ENCODE assay signal across 16 cellular contexts in the genomic region with DNA sequence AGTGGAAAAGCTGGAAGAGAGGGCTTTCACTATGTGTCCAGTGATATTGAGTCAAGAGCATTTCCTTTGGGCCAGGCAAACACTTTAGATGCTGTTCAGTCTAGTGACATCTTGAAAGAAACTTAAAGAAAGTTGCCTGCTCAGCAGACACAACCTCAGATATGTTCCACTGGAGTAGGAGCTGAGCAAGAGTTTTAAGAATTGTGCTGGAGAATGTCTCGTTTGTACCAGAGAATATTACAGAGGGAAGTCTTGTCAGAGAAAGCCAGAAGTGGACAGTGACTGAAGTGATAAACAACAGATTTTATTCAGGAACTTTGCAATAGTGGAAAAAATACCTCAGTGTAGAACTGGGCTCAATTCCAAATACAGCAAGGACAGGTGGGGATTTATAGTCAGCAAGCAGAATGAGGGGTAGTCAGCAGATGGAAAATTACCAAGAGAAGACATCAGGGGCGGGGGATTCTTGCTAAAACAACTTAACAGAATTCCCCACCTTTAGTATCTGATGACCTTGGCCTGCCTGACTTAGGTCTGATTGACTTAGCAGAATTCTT. TPM values are rescaled to one million over a fixed set of nuclear protein-coding genes. Genes with fewer than 3 reads are reported as not detected.
DNase-seq lines count a peak whose midpoint lies in the region; ATAC-seq and TF ChIP-seq lines count a peak whose summit lies in the region.
"Had no signal": no experiment of that assay in that cellular context is flagged by ENCODE, and none has a peak within 500 bp of the region (broad histone marks: within the 10 kb centered on the region; RNA-seq: fewer than 3 reads in every experiment).

No MANE protein-coding gene starts in this region.

- H3K79me2 ChIP-seq in GM23338 (replicated peaks; ENCODE audit: insufficient read depth) = peaks cover 100% of the 10 kb centered on the region

- ATAC-seq in CD4-positive, alpha-beta T cell (ENCODE audit: poor library complexity) = no peak
- ATAC-seq in GM23338 = no peak
- no peak for ATAC-seq in naive thymus-derived CD8-positive, alpha-beta T cell
- no peak for ATAC-seq in GM21825 (IDR thresholded peaks at IDR 0.05; ENCODE audit: unreplicated experiment)
- no peak for ATAC-seq in HG03045 (IDR thresholded peaks at IDR 0.05; ENCODE audit: unreplicated experiment)
- ATAC-seq: left colon had no signal

- no peaks in the 10 kb centered on the region for H3K9me2 ChIP-seq in GM23338 (ENCODE audit: insufficient read depth)

- H3K4me3 ChIP-seq in GM23338 (no peak overlapping the region), choroid plexus epithelial cell (ENCODE audit: low read depth, low read length) (no peak overlapping the region)
- H3K4me3 ChIP-seq: MG63, tibial artery had no signal

- TF ChIP-seq CTCF in CD4-positive, alpha-beta T cell (IDR thresholded peaks at IDR 0.05) = no peak
- TF ChIP-seq CTCF in GM23338 (conservative IDR thresholded peaks at IDR 0.05; ENCODE audit: low read depth in 2 of 2) = no peak
- no peak for TF ChIP-seq CTCF in choroid plexus epithelial cell (conservative IDR thresholded peaks at IDR 0.05; ENCODE audit: low read depth, low read length)
- TF ChIP-seq CTCF in osteocyte (IDR thresholded peaks at IDR 0.05) = no peak

- H3K4me2 ChIP-seq in GM23338 = peak overlapping the region; percentile 64

- no peaks in the 10 kb centered on the region; the same call in 1 of the 2 replicates for H4K20me1 ChIP-seq in GM23338 (replicated peaks; ENCODE audit: insufficient read depth)

- intact Hi-C loops in CD4-positive, alpha-beta T cell (cut with DNase I, micrococcal nuclease) = no loop called here

- no peak overlapping the region for H2AFZ ChIP-seq in GM23338

- H3K4me1 ChIP-seq in GM23338 (ENCODE audit: insufficient read depth) = peaks cover 35% of the 10 kb centered on the region
- H3K4me1 ChIP-seq: BE2C had no signal

- no peaks in the 10 kb centered on the region for H3K27me3 Mint-ChIP-seq in CD4-positive, alpha-beta T cell
- H3K27me3 Mint-ChIP-seq in GM23338 (ENCODE audit: insufficient read depth, low read depth, poor library complexity) = no peaks in the 10 kb centered on the region
- no peaks in the 10 kb centered on the region for H3K27me3 Mint-ChIP-seq in naive thymus-derived CD8-positive, alpha-beta T cell
- no peaks in the 10 kb centered on the region for H3K27me3 Mint-ChIP-seq in osteocyte (ENCODE audit: unreplicated experiment)

- peaks cover 83% of the 10 kb centered on the region for H3K4me1 Mint-ChIP-seq in CD4-positive, alpha-beta T cell (ENCODE audit: low read depth)
- H3K4me1 Mint-ChIP-seq in GM23338 (peaks cover 44% of the 10 kb centered on the region), osteocyte (ENCODE audit: unreplicated experiment) (peaks cover 69% of the 10 kb centered on the region)
- H3K4me1 Mint-ChIP-seq in naive thymus-derived CD8-positive, alpha-beta T cell = peaks cover 33 to 77% (median 72%) of the 10 kb centered on the region in 4 donors

- H3K27me3 ChIP-seq in CD4-positive, alpha-beta T cell (ENCODE audit: control insufficient read depth, insufficient read depth, low read length) = no peaks in the 10 kb centered on the region
- H3K27me3 ChIP-seq in GM23338 (ENCODE audit: insufficient read depth) = no peaks in the 10 kb centered on the region
- H3K27me3 ChIP-seq: BE2C, MG63, tibial artery had no signal

- no peaks in the 10 kb centered on the region for H3K9me3 ChIP-seq in CD4-positive, alpha-beta T cell (ENCODE audit: control insufficient read depth, low read length)
- H3K9me3 ChIP-seq: BE2C, tibial artery had no signal

- peak overlapping the region; percentile 25 for H3K27ac Mint-ChIP-seq in CD4-positive, alpha-beta T cell
- peak overlapping the region; percentile 66; the same call in 1 of the 2 replicates for H3K27ac Mint-ChIP-seq in GM23338
- peak overlapping the region in 6 of 10 donors; percentile 4 to 71 (median 26) for H3K27ac Mint-ChIP-seq in naive thymus-derived CD8-positive, alpha-beta T cell
- H3K27ac Mint-ChIP-seq in osteocyte (ENCODE audit: unreplicated experiment) = no peak overlapping the region

- no peaks in the 10 kb centered on the region for H3K9me3 Mint-ChIP-seq in CD4-positive, alpha-beta T cell
- no peaks in the 10 kb centered on the region; the same call in 2 of the 3 replicates for H3K9me3 Mint-ChIP-seq in GM23338
- peaks cover 0 to 13% (median 0%) of the 10 kb centered on the region in 9 donors for H3K9me3 Mint-ChIP-seq in naive thymus-derived CD8-positive, alpha-beta T cell
- peaks cover 2% of the 10 kb centered on the region for H3K9me3 Mint-ChIP-seq in osteocyte (ENCODE audit: unreplicated experiment)

- CTCF ChIA-PET in CD4-positive, alpha-beta T cell (lab: Charles Lee) = no interaction called here

- H3F3A ChIP-seq in GM23338 (replicated peaks; ENCODE audit: low read depth) = no peaks in the 10 kb centered on the region

- H3K4me3 Mint-ChIP-seq in CD4-positive, alpha-beta T cell = no peak overlapping the region
- no peak overlapping the region for H3K4me3 Mint-ChIP-seq in GM23338
- H3K4me3 Mint-ChIP-seq in naive thymus-derived CD8-positive, alpha-beta T cell = peak overlapping the region in 1 of 10 donors; percentile 26
- no peak overlapping the region for H3K4me3 Mint-ChIP-seq in osteocyte (ENCODE audit: unreplicated experiment)

- peaks cover 45% of the 10 kb centered on the region for H3K36me3 Mint-ChIP-seq in CD4-positive, alpha-beta T cell (ENCODE audit: low read depth)
- peaks cover 7% of the 10 kb centered on the region; the same call in 2 of the 3 replicates for H3K36me3 Mint-ChIP-seq in GM23338 (ENCODE audit: low read depth)
- H3K36me3 Mint-ChIP-seq in naive thymus-derived CD8-positive, alpha-beta T cell = peaks cover 8 to 21% (median 18%) of the 10 kb centered on the region in 3 donors
- peaks cover 4% of the 10 kb centered on the region for H3K36me3 Mint-ChIP-seq in osteocyte (ENCODE audit: unreplicated experiment)

- POLR2A ChIA-PET in CD4-positive, alpha-beta T cell (lab: Charles Lee) = interaction anchor here (1.6 kb wide), 1 partner anchor 18 kb away, joined by 7 read pairs; a partner anchor contains a TSS
- POLR2A ChIA-PET in naive thymus-derived CD8-positive, alpha-beta T cell (lab: Charles Lee) = interaction anchor here (0.6 kb wide), 1 partner anchor 19 kb away, joined by 7 read pairs; a partner anchor contains a TSS

- no peak overlapping the region for H3K27ac ChIP-seq in CD4-positive, alpha-beta T cell (ENCODE audit: low read depth, low read length)
- H3K27ac ChIP-seq in GM23338 (ENCODE audit: low read depth) = no peak overlapping the region

- DNase-seq in CD4-positive, alpha-beta T cell = no peak
- no peak for DNase-seq in GM23338 (ENCODE audit: low spot score)
- peak; percentile 41 for DNase-seq in choroid plexus epithelial cell (ENCODE audit: low read depth)
- DNase-seq in naive thymus-derived CD8-positive, alpha-beta T cell = no peak
- no peak for DNase-seq in stimulated activated CD4-positive, alpha-beta T cell treated with anti-CD3 and anti-CD28 coated beads, Interleukin-2, amount 100 ng/mL, for 24 hours
- DNase-seq in osteocyte (ENCODE audit: extremely low spot score, unreplicated experiment) = no peak
- DNase-seq: activated effector memory CD4-positive, alpha-beta T cell treated with Interleukin-2 at 50 U/mL for 16 hours; BE2C; DND-41; left colon; MG63; NCI-H2029 treated with DMSO at 0.1 percent for 48 hours; NCI-H524 treated with DMSO at 0.1 percent for 48 hours; tibial artery had no signal

- H3K36me3 ChIP-seq in GM23338 (ENCODE audit: insufficient read depth) = no peaks in the 10 kb centered on the region
- H3K36me3 ChIP-seq: BE2C, MG63, tibial artery had no signal

TF ChIP-seq in GM23338, 12 proteins besides CTCF, POLR2A, EP300 and RAD21 (continues in another document):
- no peak for TF ChIP-seq STAT1 (IDR thresholded peaks at IDR 0.05; ENCODE audit: unreplicated experiment)
- TF ChIP-seq JUNB (IDR thresholded peaks at IDR 0.05; ENCODE audit: unreplicated experiment) = no peak
- TF ChIP-seq CREB1 (CRISPR knock-in tag; IDR thresholded peaks at IDR 0.05; ENCODE audit: low read depth) = no peak
- TF ChIP-seq ZNF114 (CRISPR knock-in tag; IDR thresholded peaks at IDR 0.05) = no peak
- TF ChIP-seq EZH2phosphoT487 (IDR thresholded peaks at IDR 0.05; ENCODE audit: unreplicated experiment) = no peak
- TF ChIP-seq, protein P1, sequence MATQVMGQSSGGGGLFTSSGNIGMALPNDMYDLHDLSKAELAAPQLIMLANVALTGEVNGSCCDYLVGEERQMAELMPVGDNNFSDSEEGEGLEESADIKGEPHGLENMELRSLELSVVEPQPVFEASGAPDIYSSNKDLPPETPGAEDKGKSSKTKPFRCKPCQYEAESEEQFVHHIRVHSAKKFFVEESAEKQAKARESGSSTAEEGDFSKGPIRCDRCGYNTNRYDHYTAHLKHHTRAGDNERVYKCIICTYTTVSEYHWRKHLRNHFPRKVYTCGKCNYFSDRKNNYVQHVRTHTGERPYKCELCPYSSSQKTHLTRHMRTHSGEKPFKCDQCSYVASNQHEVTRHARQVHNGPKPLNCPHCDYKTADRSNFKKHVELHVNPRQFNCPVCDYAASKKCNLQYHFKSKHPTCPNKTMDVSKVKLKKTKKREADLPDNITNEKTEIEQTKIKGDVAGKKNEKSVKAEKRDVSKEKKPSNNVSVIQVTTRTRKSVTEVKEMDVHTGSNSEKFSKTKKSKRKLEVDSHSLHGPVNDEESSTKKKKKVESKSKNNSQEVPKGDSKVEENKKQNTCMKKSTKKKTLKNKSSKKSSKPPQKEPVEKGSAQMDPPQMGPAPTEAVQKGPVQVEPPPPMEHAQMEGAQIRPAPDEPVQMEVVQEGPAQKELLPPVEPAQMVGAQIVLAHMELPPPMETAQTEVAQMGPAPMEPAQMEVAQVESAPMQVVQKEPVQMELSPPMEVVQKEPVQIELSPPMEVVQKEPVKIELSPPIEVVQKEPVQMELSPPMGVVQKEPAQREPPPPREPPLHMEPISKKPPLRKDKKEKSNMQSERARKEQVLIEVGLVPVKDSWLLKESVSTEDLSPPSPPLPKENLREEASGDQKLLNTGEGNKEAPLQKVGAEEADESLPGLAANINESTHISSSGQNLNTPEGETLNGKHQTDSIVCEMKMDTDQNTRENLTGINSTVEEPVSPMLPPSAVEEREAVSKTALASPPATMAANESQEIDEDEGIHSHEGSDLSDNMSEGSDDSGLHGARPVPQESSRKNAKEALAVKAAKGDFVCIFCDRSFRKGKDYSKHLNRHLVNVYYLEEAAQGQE (IDR thresholded peaks at IDR 0.05; ENCODE audit: unreplicated experiment) = no peak
- no peak for TF ChIP-seq POLR2AphosphoS5 (IDR thresholded peaks at IDR 0.05; ENCODE audit: low read depth)

RNA-seq across cellular contexts. Expression of a gene that starts 18.6 kb away (rescaled TPM):
- 10 to 100 TPM; 36.4 to 42.6 TPM for total RNA-seq in CD4-positive, alpha-beta T cell
- total RNA-seq in GM23338 (2014; rRNA removed; shearing (Covaris generic)) = 42.4 and 43.5 TPM in 2 replicates
- 12.6 and 15.7 TPM in 2 replicates for polyA plus RNA-seq in GM23338 (2016; fragmentation: Nextera tagmentation; extraction: Ambion mirVana)
- total RNA-seq in naive thymus-derived CD8-positive, alpha-beta T cell = 10 to 100 TPM; 62.0 to 68.0 TPM
- 10 to 100 TPM; 10.1 to 11.5 (median 10.5) TPM for polyA plus RNA-seq in naive thymus-derived CD8-positive, alpha-beta T cell
- 41.1 and 44.3 TPM in 2 replicates for total RNA-seq in osteocyte
